Comparison of ENCODE assay signal across 12 cellular contexts in genomic region chr22:22460635-22461034, GRCh38. TPM values are rescaled to one million over a fixed set of nuclear protein-coding genes. Genes with fewer than 3 reads are reported as not detected.
DNase-seq lines count a peak whose midpoint lies in the region; ATAC-seq and TF ChIP-seq lines count a peak whose summit lies in the region.
"Had no signal": no experiment of that assay in that cellular context is flagged by ENCODE, and none has a peak within 500 bp of the region (broad histone marks: within the 10 kb centered on the region; RNA-seq: fewer than 3 reads in every experiment).

No MANE protein-coding gene starts in this region.

- H3K23ac ChIP-seq in IMR-90 (ENCODE audit: low read depth, low read length) = no peak overlapping the region

- TF ChIP-seq RAD21 in IMR-90 (IDR thresholded peaks at IDR 0.05; ENCODE audit: low read length) = no peak

- H3K27me3 Mint-ChIP-seq in nephron progenitor cell (ENCODE audit: low read depth, poor library complexity) = peaks cover 55% of the 10 kb centered on the region

- H3K4ac ChIP-seq in IMR-90 (ENCODE audit: low read depth, low read length) = no peak overlapping the region

- intact Hi-C loops in IMR-90 (cut with micrococcal nuclease) = loop anchor here (5.0 to 10.0 kb wide), 4 partner anchors 127 to 674 kb away; no protein-coding TSS in a partner anchor

- H3K27ac Mint-ChIP-seq in nephron progenitor cell = no peak overlapping the region
- H3K27ac Mint-ChIP-seq in stimulated activated effector memory CD8-positive, alpha-beta T cell treated with anti-CD3 and anti-CD28 coated beads, Interleukin-12 subunit alpha, Interleukin-12 subunit beta, amount 100 ng/mL, for 72 hours = no peak overlapping the region
- H3K27ac Mint-ChIP-seq: naive B cell had no signal

- ATAC-seq in DND-41 (ENCODE audit: insufficient read depth, low read depth) = no peak
- no peak for ATAC-seq in IMR-90 (ENCODE audit: low read depth)
- no peak for ATAC-seq in stimulated activated effector memory CD8-positive, alpha-beta T cell treated with anti-CD3 and anti-CD28 coated beads, Interleukin-12 subunit alpha, Interleukin-12 subunit beta, amount 100 ng/mL, for 72 hours

- no peak overlapping the region for H2BK5ac ChIP-seq in IMR-90 (ENCODE audit: low read depth, low read length, poor library complexity, severe bottlenecking)

- no peak overlapping the region for H4K8ac ChIP-seq in IMR-90 (ENCODE audit: low read depth in 2 of 2, low read length in 2 of 2)

- H3K18ac ChIP-seq in IMR-90 (ENCODE audit: low read depth, low read length) = no peak overlapping the region

- H3K9me3 ChIP-seq in DND-41 (ENCODE audit: insufficient read depth, low read length, severe bottlenecking) (peaks cover 26% of the 10 kb centered on the region), IMR-90 (ENCODE audit: control insufficient read depth, insufficient read depth, low read length) (peaks cover 11% of the 10 kb centered on the region), adipocyte (ENCODE audit: control insufficient read depth, low read length) (peaks cover 37% of the 10 kb centered on the region)

- BruUV-seq in IMR-90 (replicated peaks; lab: Mats Ljungman, UMichigan) = no TSS peak

- no peak overlapping the region for H2BK15ac ChIP-seq in IMR-90 (ENCODE audit: low read depth, low read length)

- H3K56ac ChIP-seq in IMR-90 (ENCODE audit: extremely low read depth, insufficient read depth, low read length) = no peak overlapping the region

- H2BK120ac ChIP-seq in IMR-90 (ENCODE audit: low read depth, low read length) = no peak overlapping the region

- H3K36me3 ChIP-seq in DND-41 (ENCODE audit: insufficient read depth, low read length) (no peaks in the 10 kb centered on the region), IMR-90 (ENCODE audit: control insufficient read depth, insufficient read depth, low read length) (no peaks in the 10 kb centered on the region), adipocyte (ENCODE audit: control insufficient read depth, insufficient read depth, low read length, severe bottlenecking) (no peaks in the 10 kb centered on the region)

- H4K5ac ChIP-seq in IMR-90 (ENCODE audit: low read depth, low read length) = no peak overlapping the region

- no peak overlapping the region for H2BK20ac ChIP-seq in IMR-90 (ENCODE audit: low read depth, low read length)

- no peaks in the 10 kb centered on the region for H3K36me3 Mint-ChIP-seq in nephron progenitor cell (ENCODE audit: low read depth)
- no peaks in the 10 kb centered on the region for H3K36me3 Mint-ChIP-seq in stimulated activated effector memory CD8-positive, alpha-beta T cell treated with anti-CD3 and anti-CD28 coated beads, Interleukin-12 subunit alpha, Interleukin-12 subunit beta, amount 100 ng/mL, for 72 hours

- H3K4me3 Mint-ChIP-seq in nephron progenitor cell = no peak overlapping the region
- no peak overlapping the region for H3K4me3 Mint-ChIP-seq in stimulated activated effector memory CD8-positive, alpha-beta T cell treated with anti-CD3 and anti-CD28 coated beads, Interleukin-12 subunit alpha, Interleukin-12 subunit beta, amount 100 ng/mL, for 72 hours
- H3K4me3 Mint-ChIP-seq: naive B cell had no signal

- no peaks in the 10 kb centered on the region for H3K4me1 Mint-ChIP-seq in nephron progenitor cell
- no peaks in the 10 kb centered on the region for H3K4me1 Mint-ChIP-seq in stimulated activated effector memory CD8-positive, alpha-beta T cell treated with anti-CD3 and anti-CD28 coated beads, Interleukin-12 subunit alpha, Interleukin-12 subunit beta, amount 100 ng/mL, for 72 hours

- H2AFZ ChIP-seq in DND-41 (ENCODE audit: low read depth, low read length) (no peak overlapping the region), IMR-90 (replicated peaks; ENCODE audit: low read length, poor library complexity) (no peak overlapping the region)

- H3K4me3 ChIP-seq in DND-41 (ENCODE audit: low read depth in 1 of 2, low read length in 2 of 2) (no peak overlapping the region), IMR-90 (ENCODE audit: insufficient read depth, low read depth, low read length) (no peak overlapping the region), adipocyte (ENCODE audit: low read length) (no peak overlapping the region)

- H3K9me1 ChIP-seq in IMR-90 (ENCODE audit: insufficient read depth, low read length) = no peaks in the 10 kb centered on the region

- no peak overlapping the region for H4K91ac ChIP-seq in IMR-90 (ENCODE audit: insufficient read depth, low read depth, low read length)

- DNase-seq in DND-41 (no peak), IMR-90 (no peak), adipocyte (ENCODE audit: low read depth) (peak; percentile 15), nephron progenitor cell (no peak), NCI-H187 treated with DMSO at 0.1 percent for 48 hours (lab: John Stamatoyannopoulos, UW) (no peak), NCI-H2171 (lab: John Stamatoyannopoulos, UW) (no peak)
- no peak for DNase-seq in activated CD4-positive, alpha-beta T cell treated with anti-CD3 and anti-CD28 coated beads, Interleukin-2, amount 50 U/mL, for 48 hours
- DNase-seq in stimulated activated effector memory CD8-positive, alpha-beta T cell treated with anti-CD3 and anti-CD28 coated beads, Interleukin-12 subunit alpha, Interleukin-12 subunit beta, amount 100 ng/mL, for 72 hours (ENCODE audit: low spot score in 2 of 2) = no peak
- DNase-seq: activated CD4-positive, alpha-beta T cell treated with anti-CD3 and anti-CD28 coated beads for 4 hours; amygdala; naive B cell had no signal

- no peak overlapping the region for H3K4me2 ChIP-seq in DND-41 (ENCODE audit: insufficient read depth, low read length)
- no peak overlapping the region for H3K4me2 ChIP-seq in IMR-90 (ENCODE audit: low read depth, low read length)

- H3K27me3 ChIP-seq in DND-41 (ENCODE audit: insufficient read depth, low read length, poor library complexity) (no peaks in the 10 kb centered on the region), IMR-90 (ENCODE audit: control insufficient read depth, insufficient read depth, low read length) (no peaks in the 10 kb centered on the region; the same call in 1 of the 2 replicates), adipocyte (replicated peaks; ENCODE audit: control insufficient read depth, insufficient read depth, low read length) (peaks cover 33% of the 10 kb centered on the region)

- TF ChIP-seq CTCF in DND-41 (IDR thresholded peaks at IDR 0.05; ENCODE audit: borderline replicate concordance, extremely low read depth, low read length, poor library complexity, severe bottlenecking) (peak; percentile 31), IMR-90 (conservative IDR thresholded peaks at IDR 0.05; ENCODE audit: low read depth, low read length) (peak; percentile 38), nephron progenitor cell (IDR thresholded peaks at IDR 0.05) (peak; percentile 52)

- H3K9ac ChIP-seq in DND-41 (ENCODE audit: low read depth, low read length) (no peak overlapping the region), IMR-90 (ENCODE audit: low read depth, low read length) (no peak overlapping the region), adipocyte (ENCODE audit: low read length) (no peak overlapping the region)

- H4K20me1 ChIP-seq in DND-41 (ENCODE audit: insufficient read depth, low read length) = no peaks in the 10 kb centered on the region
- H4K20me1 ChIP-seq in IMR-90 (ENCODE audit: insufficient read depth, low read length) = no peaks in the 10 kb centered on the region

- CTCF ChIA-PET in IMR-90 (lab: Yijun Ruan, JAX) = no interaction called here

- POLR2A ChIA-PET in IMR-90 (lab: Charles Lee; ENCODE audit: unreplicated experiment) = no interaction called here

- no peaks in the 10 kb centered on the region for H3K4me1 ChIP-seq in DND-41 (ENCODE audit: insufficient read depth, low read length)
- no peaks in the 10 kb centered on the region for H3K4me1 ChIP-seq in IMR-90 (ENCODE audit: control insufficient read depth, insufficient read depth, low read length)
- no peaks in the 10 kb centered on the region for H3K4me1 ChIP-seq in adipocyte (ENCODE audit: control insufficient read depth, insufficient read depth, low read length)

- in situ Hi-C loops in IMR-90 (cut with MboI; ENCODE audit: low sequenced_read_pairs) = loop anchor here (10.0 kb wide), 2 partner anchors 114 to 484 kb away; no protein-coding TSS in a partner anchor

- H2AK9ac ChIP-seq in IMR-90 (replicated peaks; ENCODE audit: low read depth, low read length, poor library complexity) = no peak overlapping the region

- peaks cover 31% of the 10 kb centered on the region for H3K9me3 Mint-ChIP-seq in nephron progenitor cell
- H3K9me3 Mint-ChIP-seq in stimulated activated effector memory CD8-positive, alpha-beta T cell treated with anti-CD3 and anti-CD28 coated beads, Interleukin-12 subunit alpha, Interleukin-12 subunit beta, amount 100 ng/mL, for 72 hours = peaks cover 13% of the 10 kb centered on the region

- H3K79me1 ChIP-seq in IMR-90 (ENCODE audit: low read depth in 1 of 2, low read length in 2 of 2) = no peaks in the 10 kb centered on the region

- dilution Hi-C loops in IMR-90 (cut with HindIII; ENCODE audit: low sequenced_read_pairs, unreplicated experiment) = no loop called here

- no peak overlapping the region for H3K14ac ChIP-seq in IMR-90 (replicated peaks; ENCODE audit: low read depth, low read length)

- no peaks in the 10 kb centered on the region for H3K79me2 ChIP-seq in DND-41 (ENCODE audit: insufficient read depth, low read length)

- no peak overlapping the region for H2AK5ac ChIP-seq in IMR-90 (ENCODE audit: low read depth, low read length)

- TF ChIP-seq POLR2A in IMR-90 (IDR thresholded peaks at IDR 0.05; ENCODE audit: low read depth, low read length) = no peak

- H3K27ac ChIP-seq in DND-41 (ENCODE audit: low read length) (no peak overlapping the region), IMR-90 (ENCODE audit: insufficient read depth, low read length) (no peak overlapping the region)

TF ChIP-seq in IMR-90, 13 proteins besides CTCF, POLR2A, EP300 and RAD21 (continues in another document):
- TF ChIP-seq MXI1 (IDR thresholded peaks at IDR 0.05; ENCODE audit: borderline replicate concordance, low read depth, low read length) (no peak), FOS (IDR thresholded peaks at IDR 0.05; ENCODE audit: low read depth, low read length) (no peak)

RNA-seq across cellular contexts. Expression of gene ZNF280B, which starts 47.9 kb away (rescaled TPM):
- total RNA-seq in IMR-90 (2012; rRNA removed) = 1.4 and 1.9 TPM in 2 replicates
- polyA plus RNA-seq in IMR-90 (2012; rRNA removed) = 0.65 and 0.76 TPM in 2 replicates
- 0.11 and 0.17 TPM in 2 replicates for polyA plus RNA-seq in IMR-90 (2012; cell fraction: cytosol; rRNA removed)
- polyA plus RNA-seq in IMR-90 (2012; cell fraction: nucleus; rRNA removed; ENCODE audit: low replicate concordance) = 0.14 and 0.65 TPM in 2 replicates

RNA-seq across cellular contexts. Expression of gene ZNF280A, which starts 59.4 kb away (rescaled TPM):
- not detected in 2 replicates for total RNA-seq in IMR-90 (2012; rRNA removed)
- polyA plus RNA-seq in IMR-90 (2012; rRNA removed) = not detected in 2 replicates
- polyA plus RNA-seq in IMR-90 (2012; cell fraction: cytosol; rRNA removed) = not detected in 2 replicates
- not detected in 2 replicates for polyA plus RNA-seq in IMR-90 (2012; cell fraction: nucleus; rRNA removed; ENCODE audit: low replicate concordance)
- total RNA-seq: frontal cortex had no signal
